Comparison of ENCODE assay signal across 9 cellular contexts in genomic region chrX:100685284-100685996, GRCh38. TPM values are rescaled to one million over a fixed set of nuclear protein-coding genes. Genes with fewer than 3 reads are reported as not detected.
DNase-seq lines count a peak whose midpoint lies in the region; ATAC-seq and TF ChIP-seq lines count a peak whose summit lies in the region.
"Had no signal": no experiment of that assay in that cellular context is flagged by ENCODE, and none has a peak within 500 bp of the region (broad histone marks: within the 10 kb centered on the region; RNA-seq: fewer than 3 reads in every experiment).

No MANE protein-coding gene starts in this region.

- no peaks in the 10 kb centered on the region for H3K36me3 ChIP-seq in BE2C
- peaks cover 3% of the 10 kb centered on the region for H3K36me3 ChIP-seq in lower lobe of right lung

- ATAC-seq in GM19043 (IDR thresholded peaks at IDR 0.05; ENCODE audit: low read depth, unreplicated experiment), result peak; percentile 50
- ATAC-seq in HG03378 (IDR thresholded peaks at IDR 0.05; ENCODE audit: unreplicated experiment), result peak; percentile 66
- peak; percentile 74 to 89 for ATAC-seq in lower lobe of right lung

- H3K27me3 ChIP-seq in BE2C (no peaks in the 10 kb centered on the region), lower lobe of right lung (ENCODE audit: low read depth) (no peaks in the 10 kb centered on the region)

- DNase-seq in BE2C, result peak; percentile 52
- peak; percentile 70 for DNase-seq in NCI-H510A treated with DMSO at 0.1 percent for 48 hours (lab: John Stamatoyannopoulos, UW)
- DNase-seq in activated CD4-positive, alpha-beta T cell treated with anti-CD3 and anti-CD28 coated beads for 48 hours, result peak; percentile 74
- DNase-seq in dedifferentiated amniotic fluid mesenchymal stem cell (ENCODE audit: extremely low spot score), result peak; percentile 51
- no peak for DNase-seq in lower lobe of right lung
- peak; percentile 27 for DNase-seq in stimulated activated CD8-positive, alpha-beta memory T cell treated with anti-CD3 and anti-CD28 coated beads, Interleukin-4, amount 100 ng/mL, for 24 hours (ENCODE audit: low read depth)

- TF ChIP-seq CTCF in BE2C (IDR thresholded peaks at IDR 0.05; ENCODE audit: low read depth, low read length) (peak; percentile 85), lower lobe of right lung (IDR thresholded peaks at IDR 0.05) (peak; percentile 75)

- intact Hi-C loops in lower lobe of right lung (cut with DNase I), result loop anchor here (5.0 kb wide), 1 partner anchor 87 kb away; no protein-coding TSS in a partner anchor

- H3K4me3 ChIP-seq in BE2C (ENCODE audit: low read depth, low read length), result no peak overlapping the region
- no peak overlapping the region for H3K4me3 ChIP-seq in lower lobe of right lung

- H3K4me1 ChIP-seq in BE2C (no peaks in the 10 kb centered on the region), lower lobe of right lung (no peaks in the 10 kb centered on the region)

- H3K9me3 ChIP-seq in BE2C (no peaks in the 10 kb centered on the region), lower lobe of right lung (no peaks in the 10 kb centered on the region)

- H3K27ac ChIP-seq in lower lobe of right lung, result no peak overlapping the region

RNA-seq across cellular contexts. Expression of gene SRPX2, which starts 41.4 kb away (rescaled TPM):
- polyA plus RNA-seq in BE2C (2012; ENCODE audit: insufficient read depth, insufficient read length, low read depth), result not detected
- 16.4 TPM for total RNA-seq in lower lobe of right lung
- total RNA-seq: T-helper 1 cell treated with Interleukin-12 subunit alpha and Interleukin-12 subunit beta and Interleukin-4 antibody, amounts not matched to agents 30 ng/mL and 1 ng/mL, for 36 hours had no signal

RNA-seq across cellular contexts. Expression of gene SYTL4, which starts 46.5 kb away (rescaled TPM):
- 0.09 TPM for polyA plus RNA-seq in BE2C (2012; ENCODE audit: insufficient read depth, insufficient read length, low read depth)
- total RNA-seq in lower lobe of right lung, result 15.3 TPM
- total RNA-seq: T-helper 1 cell treated with Interleukin-12 subunit alpha and Interleukin-12 subunit beta and Interleukin-4 antibody, amounts not matched to agents 30 ng/mL and 1 ng/mL, for 36 hours had no signal

RNA-seq across cellular contexts. Expression of gene TSPAN6, which starts 48.8 kb away (rescaled TPM):
- polyA plus RNA-seq in BE2C (2012; ENCODE audit: insufficient read depth, insufficient read length, low read depth), result 4.5 TPM
- total RNA-seq in lower lobe of right lung, result 12.6 TPM
- total RNA-seq: T-helper 1 cell treated with Interleukin-12 subunit alpha and Interleukin-12 subunit beta and Interleukin-4 antibody, amounts not matched to agents 30 ng/mL and 1 ng/mL, for 36 hours had no signal
